In the genomic region with DNA sequence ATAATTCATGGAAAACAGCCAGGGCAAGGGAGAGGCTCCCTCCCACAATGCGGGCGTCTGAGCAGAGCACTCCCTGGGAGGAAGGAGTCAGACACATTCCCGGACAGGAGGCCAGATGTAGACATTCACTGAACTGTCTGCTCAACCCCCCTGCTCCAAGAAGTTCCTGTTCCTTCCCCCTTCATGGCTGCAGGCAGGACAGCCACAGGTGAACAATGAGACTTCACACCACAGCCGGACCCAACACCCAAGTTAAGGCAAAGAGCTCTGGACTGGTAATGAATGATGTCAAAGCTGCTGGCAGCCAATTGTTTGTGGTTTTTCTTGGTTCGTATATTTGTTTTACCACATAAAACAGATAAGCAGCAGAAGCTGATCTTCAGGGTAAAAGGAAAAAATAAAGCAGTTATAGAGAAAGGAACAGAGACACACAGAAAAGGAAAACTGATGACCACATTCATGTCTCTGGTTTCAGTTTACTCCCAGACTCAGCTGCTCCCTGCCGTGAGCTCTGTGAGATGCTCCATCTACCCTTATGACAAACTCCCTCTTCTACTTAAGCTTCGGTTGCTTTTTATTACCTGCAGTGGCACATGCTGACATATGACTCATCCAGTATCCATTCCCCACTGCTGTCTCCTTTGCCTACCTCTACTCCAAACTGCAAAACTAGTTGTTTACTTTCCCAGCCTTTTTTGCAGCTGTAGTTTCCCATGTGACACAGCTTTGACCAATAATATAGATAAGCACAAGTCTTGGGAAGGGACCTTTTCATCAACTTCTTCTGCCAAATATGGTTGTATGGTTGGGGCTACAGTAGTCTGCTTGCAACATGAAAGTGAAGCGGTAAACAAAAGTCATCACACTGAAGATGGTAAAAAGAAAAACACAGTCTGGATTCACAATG, we compare ENCODE assay signal across 1 cellular context.
TF ChIP-seq lines count a peak whose summit lies in the region.

No MANE protein-coding gene starts in this region.

TF ChIP-seq in WTC11, 78 proteins besides CTCF, POLR2A, EP300 and RAD21 (continued from another document):
- TF ChIP-seq, protein P1, sequence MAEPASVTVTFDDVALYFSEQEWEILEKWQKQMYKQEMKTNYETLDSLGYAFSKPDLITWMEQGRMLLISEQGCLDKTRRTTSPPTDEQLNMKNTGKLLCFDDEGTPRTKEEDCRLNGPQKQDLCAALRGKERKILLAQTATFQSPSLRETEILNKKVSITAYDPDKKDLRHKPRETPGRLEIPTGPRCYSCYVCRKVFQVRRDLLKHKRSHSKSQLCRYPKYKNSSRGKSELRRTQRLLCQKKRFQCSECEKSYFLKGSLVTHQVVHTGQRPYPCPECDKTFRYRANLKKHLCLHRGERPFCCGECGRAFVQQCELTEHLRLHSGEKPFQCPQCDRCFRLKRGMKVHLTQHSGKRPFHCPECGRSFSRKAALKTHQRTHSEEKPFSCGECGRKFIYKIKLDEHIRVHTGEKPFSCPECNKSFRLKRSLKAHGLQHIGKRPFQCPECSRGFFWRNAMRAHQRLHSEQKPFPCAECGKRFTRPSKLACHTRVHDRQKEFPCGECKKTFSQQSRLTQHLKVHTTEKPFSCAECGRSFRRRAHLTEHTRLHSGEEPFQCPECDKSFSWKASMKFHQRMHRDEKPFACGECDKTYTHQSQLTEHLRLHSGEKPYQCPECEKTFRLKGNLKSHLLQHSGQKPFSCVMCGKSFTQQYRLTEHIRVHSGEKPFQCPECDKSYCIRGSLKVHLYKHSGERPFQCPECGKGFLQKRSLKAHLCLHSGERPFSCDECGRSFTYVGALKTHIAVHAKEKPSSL (CRISPR knock-in tag; conservative IDR thresholded peaks at IDR 0.05): no peak
- TF ChIP-seq NFYB (CRISPR knock-in tag; conservative IDR thresholded peaks at IDR 0.05; ENCODE audit: low read depth): no peak
- no peak for TF ChIP-seq ESRRA (CRISPR knock-in tag; IDR thresholded peaks at IDR 0.05; ENCODE audit: borderline replicate concordance)
- TF ChIP-seq SMAD3 (CRISPR knock-in tag; IDR thresholded peaks at IDR 0.05; ENCODE audit: borderline replicate concordance): no peak
- no peak for TF ChIP-seq GRHL2 (CRISPR knock-in tag; IDR thresholded peaks at IDR 0.05; ENCODE audit: insufficient replicate concordance, severe bottlenecking)
- TF ChIP-seq OVOL2 (CRISPR knock-in tag; IDR thresholded peaks at IDR 0.05; ENCODE audit: borderline replicate concordance): no peak
